In the genomic region with DNA sequence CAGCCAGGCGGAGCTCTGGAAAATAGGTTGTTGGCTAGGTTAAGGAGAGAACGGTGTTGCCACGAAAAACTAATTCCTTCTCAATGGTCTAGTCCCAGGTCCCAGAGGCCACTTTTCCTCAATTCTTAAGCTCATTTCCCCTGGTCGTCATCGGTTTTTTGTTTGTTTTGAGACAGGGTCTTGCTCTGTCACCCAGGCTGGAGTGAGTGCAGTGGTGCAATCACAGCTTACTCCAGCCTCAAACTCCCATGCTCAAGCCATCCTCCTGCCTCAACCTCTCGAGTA, we compare ENCODE assay signal across 9 cellular contexts. TPM values are rescaled to one million over a fixed set of nuclear protein-coding genes. Genes with fewer than 3 reads are reported as not detected.
DNase-seq lines count a peak whose midpoint lies in the region; ATAC-seq and TF ChIP-seq lines count a peak whose summit lies in the region.
"Had no signal": no experiment of that assay in that cellular context is flagged by ENCODE, and none has a peak within 500 bp of the region (broad histone marks: within the 10 kb centered on the region; RNA-seq: fewer than 3 reads in every experiment).

No MANE protein-coding gene starts in this region.

- peaks cover 13% of the 10 kb centered on the region for H3K36me3 Mint-ChIP-seq in neural crest cell (ENCODE audit: low read depth)

- no peak for TF ChIP-seq CTCF in dorsolateral prefrontal cortex (IDR thresholded peaks at IDR 0.05 in 54 of 56, conservative IDR thresholded peaks at IDR 0.05 in 2 of 56; ENCODE audit: low read depth in 1 of 56, partially characterized antibody in 56 of 56)
- no peak for TF ChIP-seq CTCF in neural crest cell (conservative IDR thresholded peaks at IDR 0.05)

- peak overlapping the region in 9 of 11 experiments; percentile 92 to 99 (median 96); a peak in 12 of 22 replicates for H3K27ac ChIP-seq in BLaER1 treated with 17β-estradiol and CSF1 and Interleukin-3, amounts not matched to agents 10 nM and 100 nM
- H3K27ac ChIP-seq in dorsolateral prefrontal cortex = peak overlapping the region in 6 of 59 donors; percentile 99 to 100 (median 100)

- H3K4me3 Mint-ChIP-seq in neural crest cell = peak overlapping the region; percentile 97

- H3K9me3 Mint-ChIP-seq in neural crest cell = no peaks in the 10 kb centered on the region

- no peak for DNase-seq in MG63
- no peak for DNase-seq in dorsolateral prefrontal cortex
- DNase-seq in neural crest cell (ENCODE audit: low read depth, low spot score) = no peak
- DNase-seq in NCI-H526 (lab: John Stamatoyannopoulos, UW) = no peak
- DNase-seq in amygdala (lab: John Stamatoyannopoulos, UW) = no peak
- DNase-seq: activated CD4-positive, CD25-positive, alpha-beta regulatory T cell treated with anti-CD3 and anti-CD28 coated beads, Interleukin-2, amount 50 U/mL, for 72 hours had no signal

- H3K36me3 ChIP-seq in BLaER1 treated with 17β-estradiol and CSF1 and Interleukin-3, amounts not matched to agents 10 nM and 100 nM = peaks cover 30 to 66% (median 51%) of the 10 kb centered on the region in 11 experiments
- peaks cover 20% of the 10 kb centered on the region for H3K36me3 ChIP-seq in MG63

- ATAC-seq in HG03280 (IDR thresholded peaks at IDR 0.05; ENCODE audit: unreplicated experiment) = no peak
- ATAC-seq in GM18909 (IDR thresholded peaks at IDR 0.05; ENCODE audit: poor library complexity, unreplicated experiment) = no peak

- peak overlapping the region; percentile 96 to 100 (median 98) for H3K4me2 ChIP-seq in BLaER1 treated with 17β-estradiol and CSF1 and Interleukin-3, amounts not matched to agents 10 nM and 100 nM

- H3K9me3 ChIP-seq in BLaER1 treated with 17β-estradiol and CSF1 and Interleukin-3, amounts not matched to agents 10 nM and 100 nM (replicated peaks in 1 of 11) = no peaks in the 10 kb centered on the region
- no peaks in the 10 kb centered on the region for H3K9me3 ChIP-seq in MG63

- H4K20me1 ChIP-seq in BLaER1 treated with 17β-estradiol and CSF1 and Interleukin-3, amounts not matched to agents 10 nM and 100 nM = peaks cover 70 to 90% (median 85%) of the 10 kb centered on the region in 11 experiments

- no peaks in the 10 kb centered on the region for H3K27me3 ChIP-seq in BLaER1 treated with 17β-estradiol and CSF1 and Interleukin-3, amounts not matched to agents 10 nM and 100 nM
- H3K27me3 ChIP-seq in MG63 = no peaks in the 10 kb centered on the region
- no peaks in the 10 kb centered on the region for H3K27me3 ChIP-seq in dorsolateral prefrontal cortex

- intact Hi-C loops in dorsolateral prefrontal cortex (cut with DNase I) = loop anchor here (2.0 to 5.0 kb wide), 7 partner anchors 77 to 189 kb away; a partner anchor contains a TSS

- H3K4me1 Mint-ChIP-seq in neural crest cell = peaks cover 70% of the 10 kb centered on the region

- peaks cover 6% of the 10 kb centered on the region for H3K27me3 Mint-ChIP-seq in neural crest cell (ENCODE audit: low read depth)

- H3K9ac ChIP-seq in BLaER1 treated with 17β-estradiol and CSF1 and Interleukin-3, amounts not matched to agents 10 nM and 100 nM = peak overlapping the region; percentile 89 to 98 (median 94); a peak in 21 of 22 replicates

- peak overlapping the region; percentile 81 to 95 (median 90) for H3K4me3 ChIP-seq in BLaER1 treated with 17β-estradiol and CSF1 and Interleukin-3, amounts not matched to agents 10 nM and 100 nM
- H3K4me3 ChIP-seq in MG63 (peak overlapping the region; percentile 66), dorsolateral prefrontal cortex (peak overlapping the region in 58 of 59 donors; percentile 64 to 99 (median 94))

- peaks cover 65 to 83% (median 79%) of the 10 kb centered on the region in 10 experiments for H3K4me1 ChIP-seq in BLaER1 treated with 17β-estradiol and CSF1 and Interleukin-3, amounts not matched to agents 10 nM and 100 nM

- peak overlapping the region; percentile 98 for H3K27ac Mint-ChIP-seq in neural crest cell (ENCODE audit: unreplicated experiment)

RNA-seq across cellular contexts. Expression of a gene that starts 1.2 kb away (rescaled TPM):
- total RNA-seq in MG63 (2014; rRNA removed; shearing (Covaris generic); ENCODE audit: low replicate concordance) = 5.5 and 23.7 TPM in 2 replicates
- total RNA-seq in dorsolateral prefrontal cortex (10 to 100 TPM; 27.0 to 68.4 (median 48.2) TPM), neural crest cell (186 and 189 TPM in 2 replicates)

RNA-seq across cellular contexts. Expression of a gene that starts 1.7 kb away (rescaled TPM):
- 23.1 and 25.6 TPM in 2 replicates for total RNA-seq in MG63 (2014; rRNA removed; shearing (Covaris generic); ENCODE audit: low replicate concordance)
- 10 to 100 TPM; 32.8 to 66.7 (median 46.1) TPM for total RNA-seq in dorsolateral prefrontal cortex
- total RNA-seq in neural crest cell = 132 and 137 TPM in 2 replicates

RNA-seq across cellular contexts. Expression of a gene that starts 11.3 kb away (rescaled TPM):
- 0.49 and 4.1 TPM in 2 replicates for total RNA-seq in MG63 (2014; rRNA removed; shearing (Covaris generic); ENCODE audit: low replicate concordance)
- total RNA-seq in dorsolateral prefrontal cortex = 10 to 100 TPM in 40 of 120 experiments, 1 to 10 TPM in 79, not detected in 1; 2.5 to 24.6 (median 7.6) TPM
- total RNA-seq in neural crest cell = 71.6 and 79.1 TPM in 2 replicates

RNA-seq across cellular contexts. Expression of a gene that starts 18.4 kb away (rescaled TPM):
- total RNA-seq in MG63 (2014; rRNA removed; shearing (Covaris generic); ENCODE audit: low replicate concordance) = not detected in 2 replicates
- 1 to 10 TPM in 34 of 120 experiments, under 1 TPM in 34, not detected in 52; 0.43 to 2.3 (median 1.0) TPM for total RNA-seq in dorsolateral prefrontal cortex
- 0.40 and 0.71 TPM in 2 replicates for total RNA-seq in neural crest cell

RNA-seq across cellular contexts. Expression of a gene that starts 44.2 kb away (rescaled TPM):
- total RNA-seq in MG63 (2014; rRNA removed; shearing (Covaris generic); ENCODE audit: low replicate concordance) = not detected in 2 replicates
- 1 to 10 TPM in 12 of 120 experiments, under 1 TPM in 101, not detected in 7; 0.16 to 1.5 (median 0.55) TPM for total RNA-seq in dorsolateral prefrontal cortex
- total RNA-seq in neural crest cell = not detected in 2 replicates
